In genomic region chr6:55696041-55696440, GRCh38 we compare ENCODE assay signal across 33 cellular contexts.
"Had no signal": no experiment of that assay in that cellular context is flagged by ENCODE, and none has a peak within 500 bp of the region (broad histone marks: within the 10 kb centered on the region; RNA-seq: fewer than 3 reads in every experiment).

No MANE protein-coding gene starts in this region.

- H3K9me3 ChIP-seq: ascending aorta, breast epithelium, esophagus muscularis mucosa, gastrocnemius medialis, heart left ventricle had no signal

- H3K27ac Mint-ChIP-seq: activated CD4-positive, alpha-beta memory T cell treated with anti-CD3 and anti-CD28 coated beads, Interleukin-2, amount 10 ng/mL, durations not matched to agents 7 days and 5 days; activated CD4-positive, alpha-beta T cell treated with anti-CD3 and anti-CD28 coated beads, Interleukin-2, amount 10 ng/mL, durations not matched to agents 7 days and 5 days; activated naive CD4-positive, alpha-beta T cell treated with anti-CD3 and anti-CD28 coated beads, Interleukin-2, amount 10 ng/mL, durations not matched to agents 7 days and 5 days; activated naive CD4-positive, alpha-beta T cell treated with anti-CD3 and anti-CD28 coated beads, Interleukin-2, amount 50 U/mL, for 72 hours; activated naive CD8-positive, alpha-beta T cell treated with anti-CD3 and anti-CD28 coated beads, Interleukin-2, amount 10 ng/mL, durations not matched to agents 7 days and 5 days; activated T-cell treated with anti-CD3 and anti-CD28 coated beads, Interleukin-2, amount 50 U/mL, for 24 hours; activated T-cell treated with anti-CD3 and anti-CD28 coated beads, Interleukin-2, amount 50 U/mL, for 72 hours; effector memory CD8-positive, alpha-beta T cell; T-helper 17 cell; T-helper 2 cell treated with Interferon-gamma antibody and Interleukin-4, amounts not matched to agents 5 μg/mL and 100 μg/mL, for 36 hours had no signal

- H3K27me3 Mint-ChIP-seq: activated CD4-positive, alpha-beta memory T cell treated with anti-CD3 and anti-CD28 coated beads, Interleukin-2, amount 10 ng/mL, durations not matched to agents 7 days and 5 days; activated CD4-positive, alpha-beta T cell treated with anti-CD3 and anti-CD28 coated beads, Interleukin-2, amount 10 ng/mL, durations not matched to agents 7 days and 5 days; activated naive CD4-positive, alpha-beta T cell treated with anti-CD3 and anti-CD28 coated beads, Interleukin-2, amount 10 ng/mL, durations not matched to agents 7 days and 5 days; activated naive CD8-positive, alpha-beta T cell treated with anti-CD3 and anti-CD28 coated beads, Interleukin-2, amount 10 ng/mL, durations not matched to agents 7 days and 5 days; activated T-cell treated with anti-CD3 and anti-CD28 coated beads, Interleukin-2, amount 50 U/mL, for 24 hours; central memory CD8-positive, alpha-beta T cell; effector memory CD8-positive, alpha-beta T cell; T-helper 17 cell had no signal

- DNase-seq: activated CD4-positive, alpha-beta memory T cell treated with anti-CD3 and anti-CD28 coated beads, Interleukin-2, amount 10 ng/mL, durations not matched to agents 7 days and 5 days; activated CD4-positive, alpha-beta T cell treated with anti-CD3 and anti-CD28 coated beads for 1 hour; activated CD4-positive, alpha-beta T cell treated with anti-CD3 and anti-CD28 coated beads for 4 hours; activated CD4-positive, alpha-beta T cell treated with anti-CD3 and anti-CD28 coated beads, Interleukin-2, amount 10 ng/mL, durations not matched to agents 7 days and 5 days; activated CD4-positive, alpha-beta T cell treated with anti-CD3 and anti-CD28 coated beads, Interleukin-2, amount 50 U/mL, for 4 hours; activated CD8-positive, alpha-beta memory T cell treated with anti-CD3 and anti-CD28 coated beads, Interleukin-2, amount 50 U/mL, for 48 hours; activated gamma-delta T cell; activated naive CD4-positive, alpha-beta T cell; activated naive CD4-positive, alpha-beta T cell treated with anti-CD3 and anti-CD28 coated beads, Interleukin-2, amount 10 ng/mL, durations not matched to agents 7 days and 5 days; activated naive CD8-positive, alpha-beta T cell treated with anti-CD3 and anti-CD28 coated beads, Interleukin-2, amount 10 ng/mL, durations not matched to agents 7 days and 5 days; activated T-cell treated with anti-CD3 and anti-CD28 coated beads for 4 hours; activated T-cell treated with anti-CD3 and anti-CD28 coated beads, Interleukin-2, amount 50 U/mL, for 24 hours; activated T-cell treated with anti-CD3 and anti-CD28 coated beads, Interleukin-2, amount 50 U/mL, for 72 hours; cortex of kidney; dermis blood vessel endothelial cell; effector CD4-positive, alpha-beta T cell; effector memory CD8-positive, alpha-beta T cell; erythroblast; foreskin keratinocyte; gastrocnemius medialis; glutamatergic neuron; heart left ventricle; T-helper 1 cell; T-helper 17 cell; T1000 had no signal

- H3K27ac ChIP-seq: ascending aorta, breast epithelium, esophagus muscularis mucosa, foreskin keratinocyte, gastrocnemius medialis, heart left ventricle had no signal

- H3K4me1 ChIP-seq: ascending aorta, breast epithelium, foreskin keratinocyte, gastrocnemius medialis, heart left ventricle had no signal

- H3K9me3 Mint-ChIP-seq: activated CD4-positive, alpha-beta T cell treated with anti-CD3 and anti-CD28 coated beads, Interleukin-2, amount 10 ng/mL, durations not matched to agents 7 days and 5 days had no signal

- H3K4me3 ChIP-seq: ascending aorta, breast epithelium, esophagus muscularis mucosa, gastrocnemius medialis, heart left ventricle had no signal

- ATAC-seq: activated naive CD4-positive, alpha-beta T cell treated with anti-CD3 and anti-CD28 coated beads, Interleukin-2, amount 50 U/mL, for 72 hours; activated T-cell treated with anti-CD3 and anti-CD28 coated beads, Interleukin-2, amount 50 U/mL, for 72 hours; effector memory CD8-positive, alpha-beta T cell; foreskin keratinocyte; gastrocnemius medialis; heart left ventricle; T-helper 17 cell had no signal

- H3K4me3 Mint-ChIP-seq: activated CD4-positive, alpha-beta memory T cell treated with anti-CD3 and anti-CD28 coated beads, Interleukin-2, amount 10 ng/mL, durations not matched to agents 7 days and 5 days; activated CD4-positive, alpha-beta T cell treated with anti-CD3 and anti-CD28 coated beads, Interleukin-2, amount 10 ng/mL, durations not matched to agents 7 days and 5 days; activated naive CD4-positive, alpha-beta T cell treated with anti-CD3 and anti-CD28 coated beads, Interleukin-2, amount 10 ng/mL, durations not matched to agents 7 days and 5 days; activated naive CD8-positive, alpha-beta T cell treated with anti-CD3 and anti-CD28 coated beads, Interleukin-2, amount 10 ng/mL, durations not matched to agents 7 days and 5 days; activated T-cell treated with anti-CD3 and anti-CD28 coated beads, Interleukin-2, amount 50 U/mL, for 24 hours; activated T-cell treated with anti-CD3 and anti-CD28 coated beads, Interleukin-2, amount 50 U/mL, for 72 hours; brain; central memory CD8-positive, alpha-beta T cell; effector memory CD8-positive, alpha-beta T cell; T-helper 17 cell; T-helper 2 cell treated with Interferon-gamma antibody and Interleukin-4, amounts not matched to agents 5 μg/mL and 100 μg/mL, for 36 hours had no signal

- H3K27me3 ChIP-seq: ascending aorta, breast epithelium, esophagus muscularis mucosa, foreskin keratinocyte, gastrocnemius medialis, heart left ventricle had no signal

- H3K4me1 Mint-ChIP-seq: activated CD4-positive, alpha-beta memory T cell treated with anti-CD3 and anti-CD28 coated beads, Interleukin-2, amount 10 ng/mL, durations not matched to agents 7 days and 5 days; activated CD4-positive, alpha-beta T cell treated with anti-CD3 and anti-CD28 coated beads, Interleukin-2, amount 10 ng/mL, durations not matched to agents 7 days and 5 days; activated naive CD4-positive, alpha-beta T cell treated with anti-CD3 and anti-CD28 coated beads, Interleukin-2, amount 10 ng/mL, durations not matched to agents 7 days and 5 days; activated naive CD8-positive, alpha-beta T cell treated with anti-CD3 and anti-CD28 coated beads, Interleukin-2, amount 10 ng/mL, durations not matched to agents 7 days and 5 days; central memory CD8-positive, alpha-beta T cell; T-helper 17 cell had no signal

- H3K36me3 ChIP-seq: ascending aorta, breast epithelium, esophagus muscularis mucosa, gastrocnemius medialis, heart left ventricle had no signal

- H3K36me3 Mint-ChIP-seq: activated naive CD4-positive, alpha-beta T cell treated with anti-CD3 and anti-CD28 coated beads, Interleukin-2, amount 10 ng/mL, durations not matched to agents 7 days and 5 days; activated naive CD4-positive, alpha-beta T cell treated with anti-CD3 and anti-CD28 coated beads, Interleukin-2, amount 50 U/mL, for 72 hours; activated naive CD8-positive, alpha-beta T cell treated with anti-CD3 and anti-CD28 coated beads, Interleukin-2, amount 10 ng/mL, durations not matched to agents 7 days and 5 days; brain had no signal

- FAIRE-seq: colon had no signal
